Comparison of ENCODE assay signal across 8 cellular contexts in the genomic region with DNA sequence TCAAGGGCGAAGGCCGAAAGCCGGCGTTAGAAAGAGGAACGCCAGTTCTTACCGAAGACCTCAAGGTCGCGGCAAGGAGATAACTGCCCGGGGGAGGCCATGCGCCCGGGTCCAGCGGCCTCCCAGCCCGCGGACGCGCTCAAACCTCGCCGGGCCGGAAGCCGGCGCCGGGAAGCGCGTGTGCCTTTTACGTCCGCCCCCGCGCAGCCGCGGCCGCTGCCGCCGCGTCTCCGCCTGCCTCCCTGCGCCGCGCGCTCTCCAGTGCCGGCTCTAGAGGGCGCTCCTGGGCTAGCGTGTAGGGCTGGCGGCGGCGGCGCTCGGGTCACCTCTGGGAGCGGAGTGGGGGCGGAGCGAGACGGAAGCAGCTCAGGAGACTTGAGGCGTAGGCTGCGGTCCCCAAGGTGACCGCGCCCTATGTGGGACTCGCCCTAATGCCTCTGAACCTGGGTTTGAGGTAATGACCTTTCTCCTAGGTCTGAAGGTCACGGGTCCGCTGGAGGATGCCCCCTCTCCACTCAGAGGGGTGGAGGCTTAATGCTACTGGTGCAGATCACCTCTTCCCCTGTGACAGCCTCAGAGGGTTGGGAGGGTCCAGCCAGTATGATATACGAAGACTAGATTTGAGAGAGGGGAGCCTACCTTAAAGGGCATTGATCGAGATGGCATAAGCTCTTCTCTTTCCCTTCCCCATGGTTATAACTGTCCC. TPM values are rescaled to one million over a fixed set of nuclear protein-coding genes. Genes with fewer than 3 reads are reported as not detected.
DNase-seq lines count a peak whose midpoint lies in the region; ATAC-seq lines count a peak whose summit lies in the region.

No MANE protein-coding gene starts in this region.

- ATAC-seq in GM19468 (IDR thresholded peaks at IDR 0.05; ENCODE audit: extremely low read depth, unreplicated experiment): peak; percentile 44

- peaks cover 0 to 5% of the 10 kb centered on the region in 2 donors for H3K4me1 ChIP-seq in mucosa of rectum (ENCODE audit: control insufficient read depth in 2 of 2, insufficient read depth in 2 of 2, low read length in 2 of 2)

- H3K9ac ChIP-seq in mucosa of rectum (ENCODE audit: low read depth in 1 of 2, low read length in 2 of 2): peak overlapping the region; percentile 87 to 92

- H3K36me3 ChIP-seq in mucosa of rectum (ENCODE audit: control insufficient read depth in 2 of 2, insufficient read depth in 2 of 2, low read length in 2 of 2): peaks cover 13 to 15% of the 10 kb centered on the region in 2 donors

- DNase-seq in COLO829 (ENCODE audit: low spot score) (peak; percentile 47), HT-29 (ENCODE audit: low spot score) (peak; percentile 83), NOMO-1 treated with dmso at 0.1 percent for 144 hours (lab: John Stamatoyannopoulos, UW; ENCODE audit: unreplicated experiment) (peak; percentile 69), activated T-cell treated with anti-CD3 and anti-CD28 coated beads for 1 hour (ENCODE audit: low read depth) (peak; percentile 80), epithelial cell of prostate (ENCODE audit: low read depth, low spot score) (no peak)
- peak; percentile 67 for DNase-seq in stimulated activated CD8-positive, alpha-beta memory T cell treated with anti-CD3 and anti-CD28 coated beads, Interleukin-4, amount 100 ng/mL, for 4 hours (ENCODE audit: low read depth in 2 of 2, low spot score in 1 of 2)

- H3K27me3 ChIP-seq in mucosa of rectum (ENCODE audit: control insufficient read depth in 2 of 2, insufficient read depth in 2 of 2, low read length in 2 of 2): no peaks in the 10 kb centered on the region

- H3K9me3 ChIP-seq in mucosa of rectum (ENCODE audit: control insufficient read depth in 2 of 2, low read length in 2 of 2): no peaks in the 10 kb centered on the region

- H3K27ac ChIP-seq in epithelial cell of prostate (peak overlapping the region; percentile 78), mucosa of rectum (ENCODE audit: low read depth in 2 of 2, low read length in 2 of 2) (peak overlapping the region; percentile 96 to 98)

- peak overlapping the region; percentile 79 to 88 for H3K4me3 ChIP-seq in mucosa of rectum (ENCODE audit: low read length in 2 of 2)

RNA-seq across cellular contexts. Expression of a gene that starts 0.8 kb away (rescaled TPM):
- 437 and 452 TPM in 2 replicates for total RNA-seq in HT-29 (2014; rRNA removed; shearing (Covaris generic))
